ENCODE assay signal across 27 cellular contexts in the genomic region with DNA sequence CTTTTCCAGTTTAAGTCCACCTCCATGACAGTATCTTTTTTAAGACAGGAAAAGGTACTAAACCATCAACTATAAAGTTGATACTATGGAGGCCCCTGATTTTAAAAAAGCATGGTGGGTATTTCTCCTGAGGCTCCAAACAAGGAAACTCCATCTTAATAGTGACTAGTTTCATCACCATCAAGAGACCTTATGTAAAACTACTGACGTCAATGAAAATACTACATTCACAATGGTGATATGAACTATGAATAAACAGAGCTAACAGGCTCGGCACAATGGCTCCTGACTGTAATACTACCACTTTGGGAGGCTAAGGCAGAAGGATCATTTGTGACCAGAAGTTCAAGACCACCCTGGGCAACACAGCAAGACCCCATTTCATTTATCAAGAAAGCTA.
"Had no signal": no experiment of that assay in that cellular context is flagged by ENCODE, and none has a peak within 500 bp of the region (broad histone marks: within the 10 kb centered on the region; RNA-seq: fewer than 3 reads in every experiment).

No MANE protein-coding gene starts in this region.

- ATAC-seq: activated CD4-positive, alpha-beta T cell treated with anti-CD3 and anti-CD28 coated beads for 36 hours; activated CD8-positive, alpha-beta T cell treated with anti-CD3 and anti-CD28 coated beads for 36 hours; activated T-cell treated with anti-CD3 and anti-CD28 coated beads, Interleukin-2, amount 50 U/mL, for 72 hours; PC-3 had no signal

- DNase-seq: activated CD4-positive, alpha-beta T cell treated with anti-CD3 and anti-CD28 coated beads for 36 hours; activated CD4-positive, alpha-beta T cell treated with anti-CD3 and anti-CD28 coated beads, Interleukin-2, amount 50 U/mL, for 1 hour; activated CD8-positive, alpha-beta memory T cell treated with anti-CD3 and anti-CD28 coated beads, Interleukin-2, amount 50 U/mL, for 4 hours; activated CD8-positive, alpha-beta T cell treated with anti-CD3 and anti-CD28 coated beads for 36 hours; activated gamma-delta T cell treated with Interleukin-2 at 50 U/mL for 16 hours; activated naive CD4-positive, alpha-beta T cell treated with anti-CD3 and anti-CD28 coated beads, Interleukin-2, amount 10 ng/mL, durations not matched to agents 7 days and 5 days; activated naive CD8-positive, alpha-beta T cell treated with anti-CD3 and anti-CD28 coated beads for 36 hours; activated T-cell treated with anti-CD3 and anti-CD28 coated beads, Interleukin-2, amount 50 U/mL, for 72 hours; adrenal gland; anterior cingulate cortex; caudate nucleus; MM.1S; NCI-H1105; NCI-H1436; NCI-H1694 treated with DMSO at 0.1 percent for 48 hours; NCI-H2029 treated with DMSO at 0.1 percent for 48 hours; NCI-H510A treated with DMSO at 0.1 percent for 48 hours; NCI-H69; NK-92 treated with Interleukin-12 subunit alpha and Interleukin-12 subunit beta, amount 100 ng/mL, for 24 hours; PC-3; SHP77; T-helper 2 cell; T1000 had no signal

- H3K4me1 ChIP-seq: adrenal gland, SJSA1 had no signal

- H3K27me3 Mint-ChIP-seq: activated CD4-positive, alpha-beta T cell treated with anti-CD3 and anti-CD28 coated beads for 36 hours; activated CD8-positive, alpha-beta T cell treated with anti-CD3 and anti-CD28 coated beads for 36 hours; activated naive CD4-positive, alpha-beta T cell treated with anti-CD3 and anti-CD28 coated beads, Interleukin-2, amount 10 ng/mL, durations not matched to agents 7 days and 5 days; activated naive CD8-positive, alpha-beta T cell treated with anti-CD3 and anti-CD28 coated beads for 36 hours had no signal

- H3K36me3 ChIP-seq: adrenal gland, SJSA1 had no signal

- H3K27ac Mint-ChIP-seq: activated CD4-positive, alpha-beta T cell treated with anti-CD3 and anti-CD28 coated beads for 36 hours; activated CD8-positive, alpha-beta T cell treated with anti-CD3 and anti-CD28 coated beads for 36 hours; activated naive CD4-positive, alpha-beta T cell treated with anti-CD3 and anti-CD28 coated beads, Interleukin-2, amount 10 ng/mL, durations not matched to agents 7 days and 5 days; activated naive CD8-positive, alpha-beta T cell treated with anti-CD3 and anti-CD28 coated beads for 36 hours; activated T-cell treated with anti-CD3 and anti-CD28 coated beads, Interleukin-2, amount 50 U/mL, for 72 hours; activated T-helper 2 cell treated with anti-CD3 and anti-CD28 coated beads, Interferon-gamma antibody, Interleukin-2, Interleukin-4, amounts not matched to agents 10 μg/mL and 5 μg/mL and 100 μg/mL, durations not matched to agents 14 hours and 24 hours and 36 hours had no signal

- H3K9me3 ChIP-seq: adrenal gland, SJSA1 had no signal

- H3K4me3 Mint-ChIP-seq: activated CD4-positive, alpha-beta T cell treated with anti-CD3 and anti-CD28 coated beads for 36 hours; activated CD8-positive, alpha-beta T cell treated with anti-CD3 and anti-CD28 coated beads for 36 hours; activated naive CD4-positive, alpha-beta T cell treated with anti-CD3 and anti-CD28 coated beads, Interleukin-2, amount 10 ng/mL, durations not matched to agents 7 days and 5 days; activated naive CD8-positive, alpha-beta T cell treated with anti-CD3 and anti-CD28 coated beads for 36 hours; activated T-cell treated with anti-CD3 and anti-CD28 coated beads, Interleukin-2, amount 50 U/mL, for 72 hours had no signal

- FAIRE-seq: RCC 7860, TTC549 had no signal

- H3K27me3 ChIP-seq: adrenal gland, SJSA1 had no signal

- H3K4me3 ChIP-seq: adrenal gland, SJSA1 had no signal

- H3K27ac ChIP-seq: adrenal gland, SJSA1 had no signal
